10 cellular contexts compared by ENCODE assay signal in the genomic region with DNA sequence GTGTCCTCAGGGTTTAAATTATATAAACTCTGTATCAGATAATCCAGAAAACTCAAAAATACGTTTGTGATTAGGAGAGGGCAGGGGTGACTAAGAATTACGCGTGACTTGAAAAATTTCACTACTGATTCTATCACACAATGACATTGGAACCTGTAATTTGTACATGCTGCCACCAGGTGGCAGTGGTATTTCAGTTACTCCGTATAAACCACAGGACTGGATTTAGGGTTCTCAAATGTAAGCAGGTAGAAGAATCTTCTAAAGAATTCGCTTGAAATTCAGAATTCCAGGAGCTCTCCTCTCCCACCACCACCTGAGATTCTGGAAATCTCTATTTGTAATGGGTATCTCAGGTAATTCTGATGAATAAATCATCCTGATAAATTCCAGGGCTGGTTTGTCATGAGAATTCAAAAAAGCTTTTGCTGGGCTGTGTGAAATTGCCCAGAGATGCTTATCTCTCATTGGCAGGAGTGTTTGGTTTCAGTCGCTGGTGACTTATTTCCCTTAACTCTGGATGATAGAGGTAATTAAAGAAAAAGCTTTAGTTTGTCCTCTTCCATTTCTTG. TPM values are rescaled to one million over a fixed set of nuclear protein-coding genes. Genes with fewer than 3 reads are reported as not detected.
DNase-seq lines count a peak whose midpoint lies in the region; ATAC-seq and TF ChIP-seq lines count a peak whose summit lies in the region.
"Had no signal": no experiment of that assay in that cellular context is flagged by ENCODE, and none has a peak within 500 bp of the region (broad histone marks: within the 10 kb centered on the region; RNA-seq: fewer than 3 reads in every experiment).

No MANE protein-coding gene starts in this region.

- DNase-seq in NCI-H2081 (lab: John Stamatoyannopoulos, UW) (peak; percentile 5 to 31), NCI-H2081 treated with DMSO at 0.1 percent for 48 hours (lab: John Stamatoyannopoulos, UW) (no peak), Kasumi-1 (lab: John Stamatoyannopoulos, UW) (peak; percentile 38 to 49), lower lobe of right lung (no peak), 8988T (no peak), foreskin melanocyte (no peak)
- DNase-seq in activated naive CD4-positive, alpha-beta T cell treated with Interleukin-2 at 50 U/mL for 16 hours: peak; percentile 18

- no peak overlapping the region for H3K4me3 ChIP-seq in lower lobe of right lung
- H3K4me3 ChIP-seq: BLaER1 treated with 17β-estradiol and CSF1 and Interleukin-3, amounts not matched to agents 10 nM and 100 nM had no signal

- no peaks in the 10 kb centered on the region for H3K27me3 ChIP-seq in lower lobe of right lung (ENCODE audit: low read depth)
- H3K27me3 ChIP-seq: BLaER1 treated with 17β-estradiol and CSF1 and Interleukin-3, amounts not matched to agents 10 nM and 100 nM had no signal

- H3K27ac ChIP-seq in lower lobe of right lung: no peak overlapping the region
- H3K27ac ChIP-seq: BLaER1 treated with 17β-estradiol and CSF1 and Interleukin-3, amounts not matched to agents 10 nM and 100 nM had no signal

- no peak for ATAC-seq in lower lobe of right lung
- ATAC-seq in GM18870 (IDR thresholded peaks at IDR 0.05; ENCODE audit: unreplicated experiment): no peak

- H3K36me3 ChIP-seq in lower lobe of right lung: no peaks in the 10 kb centered on the region
- H3K36me3 ChIP-seq: BLaER1 treated with 17β-estradiol and CSF1 and Interleukin-3, amounts not matched to agents 10 nM and 100 nM had no signal

- H3K9me3 ChIP-seq in lower lobe of right lung: peaks cover 10% of the 10 kb centered on the region
- H3K9me3 ChIP-seq: BLaER1 treated with 17β-estradiol and CSF1 and Interleukin-3, amounts not matched to agents 10 nM and 100 nM had no signal

- H3K4me1 ChIP-seq in lower lobe of right lung: no peaks in the 10 kb centered on the region
- H3K4me1 ChIP-seq: BLaER1 treated with 17β-estradiol and CSF1 and Interleukin-3, amounts not matched to agents 10 nM and 100 nM had no signal

- peak; percentile 50 for TF ChIP-seq CTCF in lower lobe of right lung (IDR thresholded peaks at IDR 0.05)

- intact Hi-C loops in lower lobe of right lung (cut with DNase I): no loop called here

RNA-seq across cellular contexts. Expression of gene KRTAP7-1, which starts 1.7 kb away (rescaled TPM):
- total RNA-seq in lower lobe of right lung: not detected
- total RNA-seq: activated CD8-positive, alpha-beta memory T cell treated with anti-CD3 and anti-CD28 coated beads for 36 hours had no signal

RNA-seq across cellular contexts. Expression of gene KRTAP8-1, which starts 18.2 kb away (rescaled TPM):
- total RNA-seq in lower lobe of right lung: not detected
- total RNA-seq: activated CD8-positive, alpha-beta memory T cell treated with anti-CD3 and anti-CD28 coated beads for 36 hours had no signal

RNA-seq across cellular contexts. Expression of gene KRTAP11-1, which starts 50.1 kb away (rescaled TPM):
- not detected for total RNA-seq in lower lobe of right lung
- total RNA-seq: activated CD8-positive, alpha-beta memory T cell treated with anti-CD3 and anti-CD28 coated beads for 36 hours had no signal

Comparison
In these comparisons a context has a peak if more than half of its experiments do, and no peak if none do; other contexts are left out.
1. DNase-seq: peak in NCI-H2081 (2 of 2), Kasumi-1 (2 of 2) and activated naive CD4-positive, alpha-beta T cell treated with Interleukin-2 at 50 U/mL for 16 hours (single experiment); none in NCI-H2081 treated with DMSO at 0.1 percent for 48 hours (single experiment), lower lobe of right lung (single experiment), 8988T (single experiment) and foreskin melanocyte (single experiment).